Comparison of ENCODE assay signal across 9 cellular contexts in genomic region chr5:67246108-67246507, GRCh38.
DNase-seq lines count a peak whose midpoint lies in the region; ATAC-seq and TF ChIP-seq lines count a peak whose summit lies in the region.
"Had no signal": no experiment of that assay in that cellular context is flagged by ENCODE, and none has a peak within 500 bp of the region (broad histone marks: within the 10 kb centered on the region; RNA-seq: fewer than 3 reads in every experiment).

No MANE protein-coding gene starts in this region.

- ATAC-seq in GM19467 (IDR thresholded peaks at IDR 0.05; ENCODE audit: unreplicated experiment) (no peak), HG02970 (IDR thresholded peaks at IDR 0.05; ENCODE audit: low FRiP score, unreplicated experiment) (no peak)

- no peak for TF ChIP-seq POLR2A in erythroblast (IDR thresholded peaks at IDR 0.05; ENCODE audit: low read length)

- peak overlapping the region; percentile 99 for H3K27ac ChIP-seq in SK-N-MC
- H3K27ac ChIP-seq in muscle layer of colon (ENCODE audit: low read depth, low read length) = peak overlapping the region; percentile 60
- H3K27ac ChIP-seq: BLaER1 treated with 17β-estradiol and CSF1 and Interleukin-3, amounts not matched to agents 10 nM and 100 nM had no signal

- no peaks in the 10 kb centered on the region for H3K9me3 ChIP-seq in SK-N-MC (ENCODE audit: low read depth, low read length)
- no peaks in the 10 kb centered on the region for H3K9me3 ChIP-seq in muscle layer of colon (ENCODE audit: low read length)
- H3K9me3 ChIP-seq: BLaER1 treated with 17β-estradiol and CSF1 and Interleukin-3, amounts not matched to agents 10 nM and 100 nM had no signal

- DNase-seq in NCI-H2196 (lab: John Stamatoyannopoulos, UW; ENCODE audit: unreplicated experiment) (peak; percentile 7), NCI-H2196 treated with DMSO at 0.1 percent for 48 hours (lab: John Stamatoyannopoulos, UW; ENCODE audit: unreplicated experiment) (no peak), NAMALWA (ENCODE audit: low spot score) (peak; percentile 73), SK-N-MC (ENCODE audit: low read depth, low spot score) (peak; percentile 99), erythroblast (lab: John Stamatoyannopoulos, UW) (peak; percentile 70 to 85)

- H3K9ac ChIP-seq in SK-N-MC (ENCODE audit: insufficient read length) (peak overlapping the region; percentile 81), muscle layer of colon (ENCODE audit: low read length) (no peak overlapping the region)
- H3K9ac ChIP-seq: BLaER1 treated with 17β-estradiol and CSF1 and Interleukin-3, amounts not matched to agents 10 nM and 100 nM had no signal

- H3K4me1 ChIP-seq in muscle layer of colon (ENCODE audit: insufficient read depth, low read length) = peaks cover 48% of the 10 kb centered on the region

- H3K27me3 ChIP-seq in muscle layer of colon (ENCODE audit: control insufficient read depth in 1 of 2, insufficient read depth in 2 of 2, low read length in 2 of 2) = no peaks in the 10 kb centered on the region
- H3K27me3 ChIP-seq: BLaER1 treated with 17β-estradiol and CSF1 and Interleukin-3, amounts not matched to agents 10 nM and 100 nM had no signal

- H3K4me3 ChIP-seq in SK-N-MC (peak overlapping the region; percentile 56), muscle layer of colon (ENCODE audit: low read depth in 1 of 2, low read length in 2 of 2) (no peak overlapping the region)
- H3K4me3 ChIP-seq: BLaER1 treated with 17β-estradiol and CSF1 and Interleukin-3, amounts not matched to agents 10 nM and 100 nM had no signal

- H3K36me3 ChIP-seq in SK-N-MC (ENCODE audit: insufficient read depth, low read length) (no peaks in the 10 kb centered on the region), muscle layer of colon (ENCODE audit: insufficient read depth, low read length) (no peaks in the 10 kb centered on the region)
- H3K36me3 ChIP-seq: BLaER1 treated with 17β-estradiol and CSF1 and Interleukin-3, amounts not matched to agents 10 nM and 100 nM had no signal
